ENCODE assay signal across 1 cellular context in the genomic region with DNA sequence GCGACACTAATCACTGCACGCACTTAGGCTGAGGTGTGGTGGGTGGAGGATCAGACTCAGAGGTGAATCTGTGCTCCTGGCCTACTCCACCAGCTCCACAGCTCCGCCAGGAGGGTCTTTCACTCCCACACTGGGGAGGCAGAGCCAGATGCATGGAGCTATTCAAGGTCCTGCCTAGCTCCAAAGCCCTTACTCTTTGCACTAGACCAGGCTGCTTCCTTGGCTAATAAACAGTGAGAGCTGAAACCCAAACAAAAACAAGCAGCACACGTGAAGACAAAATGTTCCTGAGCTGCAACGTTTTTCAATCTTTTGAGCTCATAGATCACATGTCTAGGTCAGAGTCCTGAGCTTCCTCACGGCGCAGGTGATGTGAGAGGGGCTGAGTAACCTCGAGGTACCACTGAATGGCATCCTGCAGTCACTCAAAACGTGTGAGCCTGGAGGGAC.
TF ChIP-seq lines count a peak whose summit lies in the region.

No MANE protein-coding gene starts in this region.

TF ChIP-seq in IMR-90, 13 proteins besides CTCF, POLR2A, EP300 and RAD21:
- TF ChIP-seq RCOR1 (IDR thresholded peaks at IDR 0.05; ENCODE audit: insufficient replicate concordance, low read length): no peak
